9 cellular contexts compared by ENCODE assay signal in the genomic region with DNA sequence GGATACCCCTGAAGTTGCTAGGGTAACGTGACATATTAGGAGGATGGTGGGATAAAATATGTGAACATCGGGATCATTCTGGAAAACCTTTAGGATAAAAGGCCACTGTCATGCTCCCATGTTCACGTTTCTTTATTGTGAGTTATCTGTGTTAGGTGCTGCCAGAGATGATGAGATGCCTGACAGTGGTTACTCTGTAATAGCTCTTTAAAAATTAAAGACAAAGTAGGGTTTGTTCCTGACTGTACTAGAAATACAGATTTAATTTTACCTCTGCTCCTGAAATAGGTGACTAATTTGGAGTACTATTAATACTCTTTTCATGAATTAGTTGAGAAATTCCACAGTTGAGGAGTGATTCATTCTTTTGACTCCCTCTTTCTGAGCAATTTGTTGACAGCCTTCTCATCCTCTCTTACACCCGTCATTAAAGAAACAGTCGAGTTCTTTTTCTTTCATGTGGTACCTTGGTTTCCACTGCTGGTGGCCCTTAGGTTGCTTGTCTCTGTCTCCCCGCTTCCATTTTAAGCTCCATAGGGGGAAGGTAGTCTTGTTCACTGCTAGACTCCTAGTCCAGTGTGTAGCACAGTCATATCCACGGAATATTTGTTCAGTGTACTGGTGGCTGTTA. TPM values are rescaled to one million over a fixed set of nuclear protein-coding genes. Genes with fewer than 3 reads are reported as not detected.
DNase-seq lines count a peak whose midpoint lies in the region; ATAC-seq and TF ChIP-seq lines count a peak whose summit lies in the region.
"Had no signal": no experiment of that assay in that cellular context is flagged by ENCODE, and none has a peak within 500 bp of the region (broad histone marks: within the 10 kb centered on the region; RNA-seq: fewer than 3 reads in every experiment).

No MANE protein-coding gene starts in this region.

- H3K4me3 ChIP-seq in AG10803 (ENCODE audit: low read length) = no peak overlapping the region
- H3K4me3 ChIP-seq in RWPE2 (ENCODE audit: severe bottlenecking) = no peak overlapping the region
- no peak overlapping the region for H3K4me3 ChIP-seq in right lobe of liver

- peak overlapping the region; percentile 50 for H3K27ac ChIP-seq in RWPE2 (ENCODE audit: poor library complexity, severe bottlenecking)
- H3K27ac ChIP-seq in right lobe of liver = peak overlapping the region in 1 of 3 donors; percentile 39

- intact Hi-C loops in right lobe of liver (cut with DNase I) = no loop called here

- H3K36me3 ChIP-seq in RWPE2 (ENCODE audit: low read depth) (peaks cover 96% of the 10 kb centered on the region), right lobe of liver (peaks cover 0 to 25% (median 4%) of the 10 kb centered on the region in 4 donors)

- H3K27me3 ChIP-seq in RWPE2 (ENCODE audit: insufficient read depth, poor library complexity, severe bottlenecking) (no peaks in the 10 kb centered on the region), right lobe of liver (no peaks in the 10 kb centered on the region)

- CTCF ChIA-PET in GM10248 (lab: Yijun Ruan, JAX) = interaction anchor here (1.1 to 11.4 kb wide), 12 partner anchors 10 to 146 kb away, joined by 3 to 128 read pairs (median 4); a partner anchor contains a TSS

- no peaks in the 10 kb centered on the region for H3K9me3 Mint-ChIP-seq in central memory CD8-positive, alpha-beta T cell
- H3K9me3 Mint-ChIP-seq in neural crest cell = no peaks in the 10 kb centered on the region

- peaks cover 40% of the 10 kb centered on the region for H3K4me1 Mint-ChIP-seq in central memory CD8-positive, alpha-beta T cell
- H3K4me1 Mint-ChIP-seq in neural crest cell = peaks cover 39% of the 10 kb centered on the region

- peak overlapping the region; percentile 71 for H3K4me3 Mint-ChIP-seq in central memory CD8-positive, alpha-beta T cell
- no peak overlapping the region for H3K4me3 Mint-ChIP-seq in neural crest cell

- no peaks in the 10 kb centered on the region for H3K27me3 Mint-ChIP-seq in central memory CD8-positive, alpha-beta T cell
- H3K27me3 Mint-ChIP-seq in neural crest cell (ENCODE audit: low read depth) = no peaks in the 10 kb centered on the region

- peak overlapping the region; percentile 89 for H3K27ac Mint-ChIP-seq in central memory CD8-positive, alpha-beta T cell (ENCODE audit: low read depth)
- H3K27ac Mint-ChIP-seq in neural crest cell (ENCODE audit: unreplicated experiment) = peak overlapping the region; percentile 90

- WGBS in right lobe of liver (ENCODE audit: insufficient coverage, low coverage, low lambda C conversion rate, missing lambda C conversion rate) = 73% methylated on average over 6 of the region's 7 CpGs

- ATAC-seq in RWPE2 (ENCODE audit: low read depth) (peak; percentile 69), GM21423 (IDR thresholded peaks at IDR 0.05; ENCODE audit: unreplicated experiment) (no peak), right lobe of liver (no peak)
- ATAC-seq in central memory CD8-positive, alpha-beta T cell (replicated peaks; ENCODE audit: extremely low read depth, poor library complexity, severe bottlenecking) = peak; percentile 88

- peak; percentile 48 for DNase-seq in AG10803 (ENCODE audit: low read depth)
- no peak for DNase-seq in RWPE2 (ENCODE audit: low spot score)
- peak in 1 of 2 donors; percentile 29 for DNase-seq in central memory CD8-positive, alpha-beta T cell (ENCODE audit: low spot score in 2 of 2)
- no peak for DNase-seq in neural crest cell (ENCODE audit: low read depth, low spot score)
- no peak for DNase-seq in GM10248 (ENCODE audit: extremely low spot score)
- no peak for DNase-seq in cerebellum (ENCODE audit: low spot score)
- no peak for DNase-seq in right lobe of liver
- DNase-seq: NCI-H1417 had no signal

- peaks cover 21% of the 10 kb centered on the region for H3K4me1 ChIP-seq in RWPE2 (ENCODE audit: insufficient read depth, poor library complexity, severe bottlenecking)
- peaks cover 0 to 6% (median 2%) of the 10 kb centered on the region in 4 donors for H3K4me1 ChIP-seq in right lobe of liver

- TF ChIP-seq CTCF in AG10803 (conservative IDR thresholded peaks at IDR 0.05; ENCODE audit: low read length) = no peak
- no peak for TF ChIP-seq CTCF in RWPE2 (IDR thresholded peaks at IDR 0.05; ENCODE audit: poor library complexity, severe bottlenecking)
- no peak for TF ChIP-seq CTCF in neural crest cell (conservative IDR thresholded peaks at IDR 0.05)
- no peak for TF ChIP-seq CTCF in GM10248 (IDR thresholded peaks at IDR 0.05; ENCODE audit: control extremely low read depth, extremely low read depth, low read depth, missing control alignments)
- no peak for TF ChIP-seq CTCF in right lobe of liver (IDR thresholded peaks at IDR 0.05)

- TF ChIP-seq POLR2A in right lobe of liver (IDR thresholded peaks at IDR 0.05) = no peak

- POLR2A ChIA-PET in GM10248 (lab: Yijun Ruan, JAX) = interaction anchor here (0.7 kb wide), 1 partner anchor 50 kb away, joined by 4 read pairs; no protein-coding TSS in a partner anchor

- H3K36me3 Mint-ChIP-seq in central memory CD8-positive, alpha-beta T cell (ENCODE audit: insufficient read depth) = peaks cover 28% of the 10 kb centered on the region
- H3K36me3 Mint-ChIP-seq in neural crest cell (ENCODE audit: low read depth) = peaks cover 25% of the 10 kb centered on the region

- H3K9me3 ChIP-seq in RWPE2 (ENCODE audit: severe bottlenecking) (no peaks in the 10 kb centered on the region), right lobe of liver (no peaks in the 10 kb centered on the region)

RNA-seq across cellular contexts. Expression of a gene that starts 28.4 kb away (rescaled TPM):
- total RNA-seq in neural crest cell (272 and 280 TPM in 2 replicates), cerebellum (47.5 TPM), right lobe of liver (10 to 100 TPM; 18.8 to 33.2 (median 26.7) TPM)

RNA-seq across cellular contexts. Expression of a gene that starts 45.4 kb away (rescaled TPM):
- total RNA-seq in neural crest cell (103 and 104 TPM in 2 replicates), cerebellum (16.8 TPM), right lobe of liver (10 to 100 TPM in 4 of 6 experiments, 1 to 10 TPM in 2; 8.3 to 19.1 (median 15.1) TPM)

Comparison
In these comparisons a context has a peak if more than half of its experiments do, and no peak if none do; other contexts are left out.
1. ATAC-seq: peak in RWPE2 (single experiment) and central memory CD8-positive, alpha-beta T cell (single experiment); none in GM21423 (single experiment) and right lobe of liver (0 of 4).